In genomic region chr11:65891180-65892136, GRCh38 we compare ENCODE assay signal across 8 cellular contexts. TPM values are rescaled to one million over a fixed set of nuclear protein-coding genes. Genes with fewer than 3 reads are reported as not detected.
A peak's percentile ranks its signal among the peaks of the same experiment; 100 is the strongest.
DNase-seq lines count a peak whose midpoint lies in the region; ATAC-seq, FAIRE-seq and TF ChIP-seq lines count a peak whose summit lies in the region.

No MANE protein-coding gene starts in this region.

- H3K4me2 ChIP-seq in neural progenitor cell, result peak overlapping the region; percentile 91

- CTCF ChIA-PET in CD8-positive, alpha-beta T cell (lab: Charles Lee), result interaction anchor here (1.1 to 14.8 kb wide), 17 partner anchors 9 to 179 kb away, joined by 3 to 287 read pairs (median 12); partner anchors contain the start of genes AP5B1, C11orf68, CFL1 and CTSW

- DNase-seq in CD8-positive, alpha-beta T cell, result peak in 2 of 7 experiments; percentile 43 to 49
- DNase-seq in HTR-8/SVneo (ENCODE audit: insufficient read length, low spot score) (no peak), WERI-Rb-1 (peak; percentile 58), erythroblast (lab: John Stamatoyannopoulos, UW) (peak; percentile 51 to 52), neural progenitor cell (ENCODE audit: low spot score) (peak; percentile 79), T-helper 9 cell (no peak)

- ATAC-seq in CD8-positive, alpha-beta T cell, result no peak
- no peak for ATAC-seq in GM21529 (IDR thresholded peaks at IDR 0.05; ENCODE audit: unreplicated experiment)
- no peak for ATAC-seq in HG03280 (IDR thresholded peaks at IDR 0.05; ENCODE audit: unreplicated experiment)

- intact Hi-C loops in CD8-positive, alpha-beta T cell (cut with DNase I, micrococcal nuclease), result no loop called here

- TF ChIP-seq POLR2A in erythroblast (IDR thresholded peaks at IDR 0.05; ENCODE audit: low read length), result peak; percentile 8

- peak overlapping the region; percentile 81 for H3K4me3 ChIP-seq in CD8-positive, alpha-beta T cell (ENCODE audit: low read depth, low read length)
- H3K4me3 ChIP-seq in WERI-Rb-1 (ENCODE audit: low read depth, low read length) (peak overlapping the region; percentile 87), neural progenitor cell (peak overlapping the region; percentile 66)

- no peaks in the 10 kb centered on the region for H3K36me3 ChIP-seq in CD8-positive, alpha-beta T cell (ENCODE audit: insufficient read depth, low read length)
- H3K36me3 ChIP-seq in WERI-Rb-1 (peaks cover 7% of the 10 kb centered on the region), neural progenitor cell (no peaks in the 10 kb centered on the region)

- peak overlapping the region; percentile 89 for H3K27ac Mint-ChIP-seq in CD8-positive, alpha-beta T cell
- no peak overlapping the region for H3K27ac Mint-ChIP-seq in neural progenitor cell

- H2AFZ ChIP-seq in neural progenitor cell (replicated peaks), result peak overlapping the region; percentile 15

- no peaks in the 10 kb centered on the region for H3K9me3 Mint-ChIP-seq in CD8-positive, alpha-beta T cell
- H3K9me3 Mint-ChIP-seq in neural progenitor cell, result no peaks in the 10 kb centered on the region

- peak overlapping the region; percentile 83 for H3K4me3 Mint-ChIP-seq in CD8-positive, alpha-beta T cell
- peak overlapping the region; percentile 86 for H3K4me3 Mint-ChIP-seq in neural progenitor cell

- no peaks in the 10 kb centered on the region for H3K27me3 ChIP-seq in CD8-positive, alpha-beta T cell (ENCODE audit: insufficient read depth, low read length)
- H3K27me3 ChIP-seq in WERI-Rb-1 (ENCODE audit: insufficient read depth, low read depth, severe bottlenecking), result no peaks in the 10 kb centered on the region
- peaks cover 23% of the 10 kb centered on the region for H3K27me3 ChIP-seq in neural progenitor cell

- no peak overlapping the region for H3K9ac ChIP-seq in neural progenitor cell

- H3K27ac ChIP-seq in CD8-positive, alpha-beta T cell (ENCODE audit: low read depth, low read length), result peak overlapping the region; percentile 73
- H3K27ac ChIP-seq in WERI-Rb-1 (peak overlapping the region; percentile 86), neural progenitor cell (no peak overlapping the region)

- no peaks in the 10 kb centered on the region for H3K9me3 ChIP-seq in CD8-positive, alpha-beta T cell (ENCODE audit: low read length)
- no peaks in the 10 kb centered on the region for H3K9me3 ChIP-seq in WERI-Rb-1 (ENCODE audit: severe bottlenecking)
- H3K9me3 ChIP-seq in neural progenitor cell (ENCODE audit: low read depth), result no peaks in the 10 kb centered on the region

- FAIRE-seq in HTR-8/SVneo (lab: Jason Lieb, UNC), result peak; percentile 23

- H4K20me1 ChIP-seq in neural progenitor cell (ENCODE audit: low read depth), result peaks cover 14% of the 10 kb centered on the region

- peaks cover 51% of the 10 kb centered on the region for H3K4me1 ChIP-seq in CD8-positive, alpha-beta T cell (ENCODE audit: insufficient read depth, low read length)
- H3K4me1 ChIP-seq in neural progenitor cell, result peaks cover 24% of the 10 kb centered on the region

- peaks cover 55% of the 10 kb centered on the region for H3K4me1 Mint-ChIP-seq in CD8-positive, alpha-beta T cell (ENCODE audit: low read depth)
- peaks cover 51% of the 10 kb centered on the region for H3K4me1 Mint-ChIP-seq in neural progenitor cell

- POLR2A ChIA-PET in CD8-positive, alpha-beta T cell (lab: Charles Lee), result interaction anchor here (0.7 to 8.3 kb wide), 29 partner anchors 9 to 536 kb away, joined by 3 to 178 read pairs (median 7); partner anchors contain the start of genes BANF1, C11orf68, CFL1 and CTSW

- H3K27me3 Mint-ChIP-seq in CD8-positive, alpha-beta T cell (ENCODE audit: low read depth), result no peaks in the 10 kb centered on the region
- H3K27me3 Mint-ChIP-seq in neural progenitor cell (ENCODE audit: insufficient read depth, low read depth), result peaks cover 10% of the 10 kb centered on the region

- H3K36me3 Mint-ChIP-seq in CD8-positive, alpha-beta T cell, result peaks cover 4% of the 10 kb centered on the region
- H3K36me3 Mint-ChIP-seq in neural progenitor cell, result peaks cover 5% of the 10 kb centered on the region

- peaks cover 45% of the 10 kb centered on the region for H3F3A ChIP-seq in neural progenitor cell (ENCODE audit: low read depth)

- peak; percentile 33 for TF ChIP-seq CTCF in CD8-positive, alpha-beta T cell (IDR thresholded peaks at IDR 0.05)
- TF ChIP-seq CTCF in WERI-Rb-1 (IDR thresholded peaks at IDR 0.05; ENCODE audit: low read depth, low read length) (peak; percentile 65), neural progenitor cell (IDR thresholded peaks at IDR 0.05) (peak; percentile 52)

- H3K79me2 ChIP-seq in neural progenitor cell (ENCODE audit: low read depth), result peaks cover 28% of the 10 kb centered on the region

RNA-seq across cellular contexts. Expression of gene CCDC85B, which starts 1.0 kb away (rescaled TPM):
- 10 to 100 TPM; 25.6 to 27.4 TPM for total RNA-seq in CD8-positive, alpha-beta T cell
- 3.9 and 23.1 TPM in 2 replicates for total RNA-seq in neural progenitor cell (ENCODE audit: low replicate concordance)

RNA-seq across cellular contexts. Expression of gene FIBP, which starts 3.2 kb away (rescaled TPM):
- total RNA-seq in CD8-positive, alpha-beta T cell, result 10 to 100 TPM; 16.5 to 19.3 TPM
- total RNA-seq in neural progenitor cell (ENCODE audit: low replicate concordance), result 92.1 and 113 TPM in 2 replicates

RNA-seq across cellular contexts. Expression of gene FOSL1, which starts 8.7 kb away (rescaled TPM):
- 1 to 10 TPM; 2.0 to 4.0 TPM for total RNA-seq in CD8-positive, alpha-beta T cell
- not detected in 2 replicates for total RNA-seq in neural progenitor cell (ENCODE audit: low replicate concordance)

RNA-seq across cellular contexts. Expression of gene CTSW, which starts 11.8 kb away (rescaled TPM):
- total RNA-seq in CD8-positive, alpha-beta T cell, result 100 to 1,000 TPM; 193 to 200 TPM
- total RNA-seq in neural progenitor cell (ENCODE audit: low replicate concordance), result not detected in 2 replicates

RNA-seq across cellular contexts. Expression of gene EFEMP2, which starts 18.9 kb away (rescaled TPM):
- total RNA-seq in CD8-positive, alpha-beta T cell, result 1 to 10 TPM; 3.8 to 5.1 TPM
- total RNA-seq in neural progenitor cell (ENCODE audit: low replicate concordance), result 9.2 and 25.1 TPM in 2 replicates

Comparison
In these comparisons a context has a peak if more than half of its experiments do, and no peak if none do; other contexts are left out.
1. DNase-seq: peak in WERI-Rb-1 (single experiment), erythroblast (2 of 2) and neural progenitor cell (single experiment); none in HTR-8/SVneo (single experiment) and T-helper 9 cell (single experiment).
2. Peak in every context shown above with its lines, with median percentiles within 50 percentile points of each other: H3K4me3 ChIP-seq and CTCF ChIP-seq.